In the genomic region with DNA sequence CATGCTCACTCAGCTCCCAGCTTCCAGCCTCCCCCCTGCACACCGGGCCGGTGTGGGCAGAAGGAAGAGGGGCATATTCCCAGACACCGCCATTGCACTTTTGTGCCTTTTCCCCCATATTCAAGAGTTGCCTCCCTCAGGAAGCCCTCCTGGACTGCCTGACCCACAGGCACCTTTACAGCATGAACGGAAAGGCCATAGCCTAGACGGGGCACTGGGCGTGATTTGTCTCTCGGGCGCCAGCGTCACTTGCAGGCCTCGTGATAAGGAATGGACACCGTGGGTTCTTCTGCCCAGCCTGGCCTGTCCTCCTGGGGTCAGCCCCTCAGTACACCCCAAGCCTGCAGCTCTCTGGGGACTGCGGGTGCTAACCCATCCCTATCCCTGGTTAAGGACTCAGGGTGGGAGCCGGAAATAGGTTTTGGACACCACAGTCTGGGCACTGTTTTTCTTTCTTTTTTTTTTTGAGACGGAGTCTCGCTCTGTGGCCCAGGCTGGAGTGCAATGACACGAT, we compare ENCODE assay signal across 6 cellular contexts. TPM values are rescaled to one million over a fixed set of nuclear protein-coding genes. Genes with fewer than 3 reads are reported as not detected.
DNase-seq lines count a peak whose midpoint lies in the region; ATAC-seq and TF ChIP-seq lines count a peak whose summit lies in the region.

No MANE protein-coding gene starts in this region.

- H3K27ac ChIP-seq in DND-41 (ENCODE audit: low read length), result peak overlapping the region; percentile 81

- H3K4me2 ChIP-seq in DND-41 (ENCODE audit: insufficient read depth, low read length), result peak overlapping the region; percentile 87

- peak overlapping the region; percentile 89 for H2AFZ ChIP-seq in DND-41 (ENCODE audit: low read depth, low read length)

- H3K36me3 Mint-ChIP-seq in activated naive CD8-positive, alpha-beta T cell, result no peaks in the 10 kb centered on the region

- H3K4me1 ChIP-seq in DND-41 (ENCODE audit: insufficient read depth, low read length) (peaks cover 40% of the 10 kb centered on the region), mononuclear cell (ENCODE audit: insufficient read depth, low read length) (peaks cover 61% of the 10 kb centered on the region)

- no peak for TF ChIP-seq CTCF in DND-41 (IDR thresholded peaks at IDR 0.05; ENCODE audit: borderline replicate concordance, extremely low read depth, low read length, poor library complexity, severe bottlenecking)

- H3K9me3 Mint-ChIP-seq in activated naive CD8-positive, alpha-beta T cell (ENCODE audit: low read depth), result no peaks in the 10 kb centered on the region

- peaks cover 40% of the 10 kb centered on the region for H3K36me3 ChIP-seq in DND-41 (ENCODE audit: insufficient read depth, low read length)

- H3K79me2 ChIP-seq in DND-41 (ENCODE audit: insufficient read depth, low read length), result peaks cover 40% of the 10 kb centered on the region

- H3K27me3 ChIP-seq in DND-41 (ENCODE audit: insufficient read depth, low read length, poor library complexity) (no peaks in the 10 kb centered on the region), mononuclear cell (ENCODE audit: insufficient read depth, low read length) (no peaks in the 10 kb centered on the region)

- DNase-seq in DND-41 (no peak), NCI-H1092 treated with DMSO at 0.1 percent for 48 hours (lab: John Stamatoyannopoulos, UW) (no peak), NCI-H2227 (lab: John Stamatoyannopoulos, UW; ENCODE audit: unreplicated experiment) (no peak), kidney glomerular epithelial cell (lab: John Stamatoyannopoulos, UW) (no peak)

- H4K20me1 ChIP-seq in DND-41 (ENCODE audit: insufficient read depth, low read length), result peaks cover 35% of the 10 kb centered on the region

- peaks cover 50% of the 10 kb centered on the region for H3K4me1 Mint-ChIP-seq in activated naive CD8-positive, alpha-beta T cell (ENCODE audit: low read depth)

- H3K4me3 ChIP-seq in DND-41 (ENCODE audit: low read depth in 1 of 2, low read length in 2 of 2) (peak overlapping the region; percentile 28 to 100; a peak in 3 of 4 replicates), mononuclear cell (ENCODE audit: low read length) (peak overlapping the region; percentile 95)

- peak overlapping the region; percentile 99 for H3K9ac ChIP-seq in DND-41 (ENCODE audit: low read depth, low read length)

- H3K27me3 Mint-ChIP-seq in activated naive CD8-positive, alpha-beta T cell, result no peaks in the 10 kb centered on the region

- ATAC-seq in DND-41 (ENCODE audit: insufficient read depth, low read depth), result no peak

- peak overlapping the region; percentile 100 for H3K27ac Mint-ChIP-seq in activated naive CD8-positive, alpha-beta T cell

- H3K9me3 ChIP-seq in DND-41 (ENCODE audit: insufficient read depth, low read length, severe bottlenecking) (no peaks in the 10 kb centered on the region), mononuclear cell (ENCODE audit: low read depth, low read length) (no peaks in the 10 kb centered on the region)

- H3K4me3 Mint-ChIP-seq in activated naive CD8-positive, alpha-beta T cell, result peak overlapping the region; percentile 98

RNA-seq across cellular contexts. Expression of a gene that starts 0.9 kb away (rescaled TPM):
- total RNA-seq in mononuclear cell, result 31.6 TPM

RNA-seq across cellular contexts. Expression of a gene that starts 13.5 kb away (rescaled TPM):
- 25.1 TPM for total RNA-seq in mononuclear cell

RNA-seq across cellular contexts. Expression of a gene that starts 38.1 kb away (rescaled TPM):
- 2.1 TPM for total RNA-seq in mononuclear cell

RNA-seq across cellular contexts. Expression of a gene that starts 46.2 kb away (rescaled TPM):
- total RNA-seq in mononuclear cell, result 37.4 TPM
